In genomic region chr6:144094731-144095133, GRCh38 we compare ENCODE assay signal across 8 cellular contexts. TPM values are rescaled to one million over a fixed set of nuclear protein-coding genes. Genes with fewer than 3 reads are reported as not detected.
DNase-seq lines count a peak whose midpoint lies in the region; TF ChIP-seq lines count a peak whose summit lies in the region.

No MANE protein-coding gene starts in this region.

- peaks cover 45% of the 10 kb centered on the region for H3K36me3 Mint-ChIP-seq in activated T-cell treated with anti-CD3 and anti-CD28 coated beads, Interleukin-2, amount 50 U/mL, for 24 hours (ENCODE audit: low read depth)
- H3K36me3 Mint-ChIP-seq in endodermal cell (ENCODE audit: low read depth) = peaks cover 4% of the 10 kb centered on the region

- H3K4me1 Mint-ChIP-seq in activated T-cell treated with anti-CD3 and anti-CD28 coated beads, Interleukin-2, amount 50 U/mL, for 24 hours (ENCODE audit: low read depth) = peaks cover 38% of the 10 kb centered on the region
- peaks cover 7% of the 10 kb centered on the region for H3K4me1 Mint-ChIP-seq in endodermal cell

- H3K27me3 ChIP-seq in endodermal cell (ENCODE audit: control insufficient read depth, insufficient read depth, low read length, poor library complexity, severe bottlenecking) (peaks cover 17% of the 10 kb centered on the region), neuron (ENCODE audit: insufficient read depth, low read length) (no peaks in the 10 kb centered on the region)

- TF ChIP-seq CTCF in endodermal cell (conservative IDR thresholded peaks at IDR 0.05) = no peak

- no peak for DNase-seq in activated T-cell treated with anti-CD3 and anti-CD28 coated beads, Interleukin-2, amount 50 U/mL, for 24 hours
- DNase-seq in activated T-cell treated with anti-CD3 and anti-CD28 coated beads, Interleukin-2, amount 50 U/mL, for 48 hours = no peak
- peak; percentile 1 for DNase-seq in NOMO-1 treated with dmso at 0.1 percent for 144 hours (lab: John Stamatoyannopoulos, UW; ENCODE audit: unreplicated experiment)
- no peak for DNase-seq in endodermal cell
- no peak for DNase-seq in GM19240 (ENCODE audit: insufficient read length, low spot score)
- no peak for DNase-seq in NCI-H2227 (lab: John Stamatoyannopoulos, UW; ENCODE audit: unreplicated experiment)
- DNase-seq in NCI-H1092 treated with DMSO at 0.1 percent for 48 hours (lab: John Stamatoyannopoulos, UW) = no peak

- 2 to 5% methylated on average over 13 to 19 of the region's 19 CpGs for WGBS in endodermal cell (ENCODE audit: insufficient coverage in 1 of 2, insufficient read length in 1 of 2), 2 experiments

- H3K27me3 Mint-ChIP-seq in activated T-cell treated with anti-CD3 and anti-CD28 coated beads, Interleukin-2, amount 50 U/mL, for 24 hours = no peaks in the 10 kb centered on the region
- peaks cover 9% of the 10 kb centered on the region for H3K27me3 Mint-ChIP-seq in endodermal cell (ENCODE audit: insufficient read depth)

- H3K4me3 ChIP-seq in endodermal cell (ENCODE audit: low read length) = peak overlapping the region; percentile 98
- H3K4me3 ChIP-seq in neuron (ENCODE audit: low read length) = peak overlapping the region; percentile 78

- peak overlapping the region; percentile 96 for H3K4me3 Mint-ChIP-seq in activated T-cell treated with anti-CD3 and anti-CD28 coated beads, Interleukin-2, amount 50 U/mL, for 24 hours
- H3K4me3 Mint-ChIP-seq in endodermal cell = peak overlapping the region; percentile 88

- H3K36me3 ChIP-seq in endodermal cell (ENCODE audit: control insufficient read depth, insufficient read depth, low read length) (peaks cover 12% of the 10 kb centered on the region), neuron (ENCODE audit: insufficient read depth, low read length) (no peaks in the 10 kb centered on the region)

- peak overlapping the region; percentile 6 for H2AFZ ChIP-seq in neuron (ENCODE audit: low read depth, low read length)

- peak overlapping the region; percentile 98 for H3K27ac Mint-ChIP-seq in activated T-cell treated with anti-CD3 and anti-CD28 coated beads, Interleukin-2, amount 50 U/mL, for 24 hours
- peak overlapping the region; percentile 99 for H3K27ac Mint-ChIP-seq in endodermal cell

- no peaks in the 10 kb centered on the region for H3K9me3 ChIP-seq in endodermal cell (ENCODE audit: control insufficient read depth, low read length)
- H3K9me3 ChIP-seq in neuron (ENCODE audit: low read length) = no peaks in the 10 kb centered on the region

- no peaks in the 10 kb centered on the region for H3K9me3 Mint-ChIP-seq in activated T-cell treated with anti-CD3 and anti-CD28 coated beads, Interleukin-2, amount 50 U/mL, for 24 hours
- H3K9me3 Mint-ChIP-seq in endodermal cell = no peaks in the 10 kb centered on the region

- peak overlapping the region; percentile 94 for H3K9ac ChIP-seq in endodermal cell (ENCODE audit: extremely low read depth, low read length, poor library complexity, severe bottlenecking)

- H3K4me1 ChIP-seq in endodermal cell (ENCODE audit: control insufficient read depth, insufficient read depth, low read length) = no peaks in the 10 kb centered on the region
- H3K4me1 ChIP-seq in neuron (ENCODE audit: insufficient read depth, low read length) = peaks cover 18% of the 10 kb centered on the region

- peak overlapping the region; percentile 80 for H3K27ac ChIP-seq in endodermal cell (ENCODE audit: low read depth, low read length)

RNA-seq across cellular contexts. Expression of gene SF3B5, which starts 0.6 kb away (rescaled TPM):
- 100 to 1,000 TPM; 124 to 138 TPM for total RNA-seq in endodermal cell
- 171 TPM for polyA plus RNA-seq in endodermal cell (2013, experiment 1 of 2)
- polyA plus RNA-seq in endodermal cell (2013, experiment 2 of 2) = 167 TPM

RNA-seq across cellular contexts. Expression of gene STX11, which starts 55.6 kb away (rescaled TPM):
- total RNA-seq in endodermal cell = under 1 TPM in 1 of 2 donors, not detected in 1; 0.29 TPM
- not detected for polyA plus RNA-seq in endodermal cell (2013, experiment 1 of 2)
- polyA plus RNA-seq in endodermal cell (2013, experiment 2 of 2) = 0.33 TPM
